Comparison of ENCODE assay signal across 31 cellular contexts in genomic region chrX:149461746-149462145, GRCh38.
"Had no signal": no experiment of that assay in that cellular context is flagged by ENCODE, and none has a peak within 500 bp of the region (broad histone marks: within the 10 kb centered on the region; RNA-seq: fewer than 3 reads in every experiment).

No MANE protein-coding gene starts in this region.

- H3K9me3 ChIP-seq: body of pancreas, esophagus squamous epithelium had no signal

- DNase-seq: activated CD4-positive, alpha-beta T cell treated with anti-CD3 and anti-CD28 coated beads for 1 hour; activated CD4-positive, alpha-beta T cell treated with anti-CD3 and anti-CD28 coated beads for 4 hours; activated CD4-positive, alpha-beta T cell treated with anti-CD3 and anti-CD28 coated beads, Interleukin-2, amount 10 ng/mL, durations not matched to agents 7 days and 5 days; activated CD4-positive, alpha-beta T cell treated with anti-CD3 and anti-CD28 coated beads, Interleukin-2, amount 50 U/mL, for 4 hours; activated CD8-positive, alpha-beta memory T cell treated with anti-CD3 and anti-CD28 coated beads for 24 hours; activated CD8-positive, alpha-beta T cell treated with anti-CD3 and anti-CD28 coated beads for 36 hours; activated effector memory CD4-positive, alpha-beta T cell treated with Interleukin-2 at 50 U/mL for 16 hours; activated gamma-delta T cell treated with Interleukin-2 at 50 U/mL for 16 hours; activated naive CD4-positive, alpha-beta T cell treated with anti-CD3 and anti-CD28 coated beads, Interleukin-2, amount 50 U/mL, for 16 hours; activated naive CD4-positive, alpha-beta T cell treated with Interleukin-2 at 50 U/mL for 16 hours; activated T-cell treated with anti-CD3 and anti-CD28 coated beads, Interleukin-2, amount 50 U/mL, for 4 hours; amniotic stem cell; anterior cingulate cortex; body of pancreas; caudate nucleus; cortex of kidney; dermis blood vessel endothelial cell; effector CD4-positive, alpha-beta T cell; effector memory CD8-positive, alpha-beta T cell; esophagus squamous epithelium; foreskin melanocyte; heart right ventricle; T-helper 17 cell; T1000 had no signal

- H3K4me3 ChIP-seq: body of pancreas, esophagus squamous epithelium, gastroesophageal sphincter, heart right ventricle, hepatocyte had no signal

- H2AFZ ChIP-seq: hepatocyte had no signal

- H3K27ac Mint-ChIP-seq: activated CD4-positive, alpha-beta T cell treated with anti-CD3 and anti-CD28 coated beads, Interleukin-2, amount 10 ng/mL, durations not matched to agents 7 days and 5 days; activated CD8-positive, alpha-beta T cell treated with anti-CD3 and anti-CD28 coated beads for 36 hours; activated naive CD8-positive, alpha-beta T cell; activated T-helper 17 cell treated with anti-CD3 and anti-CD28 coated beads, Interleukin-2, amount 50 U/mL, for 72 hours; effector memory CD8-positive, alpha-beta T cell; T-helper 17 cell; T-helper 2 cell treated with Interferon-gamma antibody and Interleukin-4, amounts not matched to agents 5 μg/mL and 100 μg/mL, for 36 hours had no signal

- H3K9me3 Mint-ChIP-seq: activated CD4-positive, alpha-beta T cell treated with anti-CD3 and anti-CD28 coated beads, Interleukin-2, amount 10 ng/mL, durations not matched to agents 7 days and 5 days; activated CD8-positive, alpha-beta T cell treated with anti-CD3 and anti-CD28 coated beads for 36 hours; activated T-cell treated with anti-CD3 and anti-CD28 coated beads, Interleukin-2, amount 50 U/mL, for 4 hours; activated T-helper 17 cell treated with anti-CD3 and anti-CD28 coated beads, Interleukin-2, amount 50 U/mL, for 72 hours; effector memory CD8-positive, alpha-beta T cell; T-helper 2 cell treated with Interferon-gamma antibody and Interleukin-4, amounts not matched to agents 5 μg/mL and 100 μg/mL, for 36 hours had no signal

- H3K4me1 Mint-ChIP-seq: activated CD4-positive, alpha-beta T cell treated with anti-CD3 and anti-CD28 coated beads, Interleukin-2, amount 10 ng/mL, durations not matched to agents 7 days and 5 days; activated T-helper 17 cell treated with anti-CD3 and anti-CD28 coated beads, Interleukin-2, amount 50 U/mL, for 72 hours; T-helper 17 cell had no signal

- ATAC-seq: activated CD8-positive, alpha-beta T cell treated with anti-CD3 and anti-CD28 coated beads for 36 hours; activated T-cell treated with anti-CD3 and anti-CD28 coated beads, Interleukin-2, amount 50 U/mL, for 4 hours; activated T-helper 17 cell treated with anti-CD3 and anti-CD28 coated beads, Interleukin-2, amount 50 U/mL, for 72 hours; body of pancreas; effector memory CD8-positive, alpha-beta T cell; gastroesophageal sphincter; heart right ventricle; T-helper 17 cell had no signal

- H3K79me2 ChIP-seq: hepatocyte had no signal

- H3K36me3 Mint-ChIP-seq: activated naive CD8-positive, alpha-beta T cell had no signal

- H3K36me3 ChIP-seq: esophagus squamous epithelium, gastroesophageal sphincter, heart right ventricle had no signal

- H3K27me3 ChIP-seq: body of pancreas, esophagus squamous epithelium, gastroesophageal sphincter, hepatocyte had no signal

- H3K27ac ChIP-seq: body of pancreas, epithelial cell of prostate, esophagus squamous epithelium, gastroesophageal sphincter, hepatocyte had no signal

- H3K4me2 ChIP-seq: hepatocyte had no signal

- FAIRE-seq: colon had no signal

- H3K4me3 Mint-ChIP-seq: activated CD4-positive, alpha-beta T cell treated with anti-CD3 and anti-CD28 coated beads, Interleukin-2, amount 10 ng/mL, durations not matched to agents 7 days and 5 days; activated CD8-positive, alpha-beta T cell treated with anti-CD3 and anti-CD28 coated beads for 36 hours; activated naive CD8-positive, alpha-beta T cell; activated T-cell treated with anti-CD3 and anti-CD28 coated beads, Interleukin-2, amount 50 U/mL, for 4 hours; activated T-helper 17 cell treated with anti-CD3 and anti-CD28 coated beads, Interleukin-2, amount 50 U/mL, for 72 hours; effector memory CD8-positive, alpha-beta T cell; T-helper 17 cell; T-helper 2 cell treated with Interferon-gamma antibody and Interleukin-4, amounts not matched to agents 5 μg/mL and 100 μg/mL, for 36 hours had no signal

- H3K4me1 ChIP-seq: body of pancreas, esophagus squamous epithelium, gastroesophageal sphincter, heart right ventricle had no signal
